16 cellular contexts compared by ENCODE assay signal in genomic region chr2:237894986-237895543, GRCh38. TPM values are rescaled to one million over a fixed set of nuclear protein-coding genes. Genes with fewer than 3 reads are reported as not detected.
DNase-seq lines count a peak whose midpoint lies in the region; ATAC-seq and TF ChIP-seq lines count a peak whose summit lies in the region.
"Had no signal": no experiment of that assay in that cellular context is flagged by ENCODE, and none has a peak within 500 bp of the region (broad histone marks: within the 10 kb centered on the region; RNA-seq: fewer than 3 reads in every experiment).

No MANE protein-coding gene starts in this region.

- no peak for TF ChIP-seq EP300 in esophagus muscularis mucosa (IDR thresholded peaks at IDR 0.05)

- TF ChIP-seq POLR2A in heart left ventricle (IDR thresholded peaks at IDR 0.05) (no peak), esophagus muscularis mucosa (IDR thresholded peaks at IDR 0.05; ENCODE audit: low read depth) (no peak)

- H3K9me3 ChIP-seq in heart left ventricle (no peaks in the 10 kb centered on the region), esophagus muscularis mucosa (no peaks in the 10 kb centered on the region), upper lobe of right lung (no peaks in the 10 kb centered on the region)
- H3K9me3 ChIP-seq: upper lobe of left lung had no signal

- H3K9me3 Mint-ChIP-seq in progenitor cell of endocrine pancreas (ENCODE audit: low read depth): no peaks in the 10 kb centered on the region
- H3K9me3 Mint-ChIP-seq: activated naive CD8-positive, alpha-beta T cell treated with anti-CD3 and anti-CD28 coated beads for 36 hours; activated T-cell treated with anti-CD3 and anti-CD28 coated beads, Interleukin-2, amount 50 U/mL, for 24 hours; neural crest cell had no signal

- H3K4me1 ChIP-seq in heart left ventricle (peaks cover 0 to 79% (median 34%) of the 10 kb centered on the region in 12 donors), esophagus muscularis mucosa (peaks cover 51 to 84% (median 76%) of the 10 kb centered on the region in 4 donors), upper lobe of right lung (peaks cover 12% of the 10 kb centered on the region)

- ATAC-seq in heart left ventricle (no peak), Right ventricle myocardium inferior (no peak), upper lobe of right lung (no peak), HG03442 (IDR thresholded peaks at IDR 0.05; ENCODE audit: unreplicated experiment) (no peak)

- WGBS in heart left ventricle, 4 donors: 86 to 93% (median 89%) methylated on average over 2 to 12 of the region's 12 CpGs
- WGBS in esophagus muscularis mucosa: 84% methylated on average over 9 of the region's 12 CpGs

- H3K36me3 Mint-ChIP-seq in progenitor cell of endocrine pancreas (ENCODE audit: insufficient read depth): peaks cover 15% of the 10 kb centered on the region
- H3K36me3 Mint-ChIP-seq: activated naive CD8-positive, alpha-beta T cell treated with anti-CD3 and anti-CD28 coated beads for 36 hours had no signal

- H3K36me3 ChIP-seq in heart left ventricle (no peaks in the 10 kb centered on the region), esophagus muscularis mucosa (no peaks in the 10 kb centered on the region), upper lobe of right lung (no peaks in the 10 kb centered on the region)
- H3K36me3 ChIP-seq: upper lobe of left lung had no signal

- TF ChIP-seq CTCF in heart left ventricle (IDR thresholded peaks at IDR 0.05) (no peak), esophagus muscularis mucosa (IDR thresholded peaks at IDR 0.05) (no peak), progenitor cell of endocrine pancreas (IDR thresholded peaks at IDR 0.05; ENCODE audit: unreplicated experiment) (no peak), upper lobe of right lung (IDR thresholded peaks at IDR 0.05) (no peak)

- no peak overlapping the region for H3K27ac Mint-ChIP-seq in progenitor cell of endocrine pancreas
- H3K27ac Mint-ChIP-seq: activated naive CD8-positive, alpha-beta T cell treated with anti-CD3 and anti-CD28 coated beads for 36 hours; activated T-cell treated with anti-CD3 and anti-CD28 coated beads, Interleukin-2, amount 50 U/mL, for 24 hours had no signal

- H3K4me3 ChIP-seq in heart left ventricle (no peak overlapping the region), esophagus muscularis mucosa (no peak overlapping the region), upper lobe of right lung (no peak overlapping the region)
- H3K4me3 ChIP-seq: lung, skin epidermis, upper lobe of left lung had no signal

- H3K4me3 Mint-ChIP-seq in progenitor cell of endocrine pancreas (ENCODE audit: low read depth): no peak overlapping the region
- H3K4me3 Mint-ChIP-seq: activated naive CD8-positive, alpha-beta T cell treated with anti-CD3 and anti-CD28 coated beads for 36 hours; activated T-cell treated with anti-CD3 and anti-CD28 coated beads, Interleukin-2, amount 50 U/mL, for 24 hours; neural crest cell had no signal

- H3K27me3 ChIP-seq in heart left ventricle (no peaks in the 10 kb centered on the region), esophagus muscularis mucosa (no peaks in the 10 kb centered on the region), upper lobe of right lung (no peaks in the 10 kb centered on the region)
- H3K27me3 ChIP-seq: upper lobe of left lung had no signal

- H3K27me3 Mint-ChIP-seq in progenitor cell of endocrine pancreas: no peaks in the 10 kb centered on the region
- H3K27me3 Mint-ChIP-seq: activated naive CD8-positive, alpha-beta T cell treated with anti-CD3 and anti-CD28 coated beads for 36 hours; activated T-cell treated with anti-CD3 and anti-CD28 coated beads, Interleukin-2, amount 50 U/mL, for 24 hours had no signal

- DNase-seq in heart left ventricle: peak in 1 of 5 donors; percentile 24
- no peak for DNase-seq in Right ventricle myocardium inferior (ENCODE audit: missing footprints)
- DNase-seq in esophagus muscularis mucosa (ENCODE audit: extremely low spot score): no peak
- peak; percentile 7 for DNase-seq in progenitor cell of endocrine pancreas (ENCODE audit: low spot score, unreplicated experiment)
- peak; percentile 40 for DNase-seq in upper lobe of right lung
- no peak for DNase-seq in NCI-H345 (lab: John Stamatoyannopoulos, UW)
- no peak for DNase-seq in hippocampal formation (lab: John Stamatoyannopoulos, UW)
- DNase-seq: activated CD4-positive, alpha-beta T cell treated with anti-CD3 and anti-CD28 coated beads, Interleukin-2, amount 50 U/mL, for 4 hours; activated naive CD8-positive, alpha-beta T cell treated with anti-CD3 and anti-CD28 coated beads for 36 hours; activated T-cell treated with anti-CD3 and anti-CD28 coated beads, Interleukin-2, amount 50 U/mL, for 24 hours; NCI-H774; upper lobe of left lung had no signal

- H3K27ac ChIP-seq in heart left ventricle (peak overlapping the region; percentile 80 to 99 (median 95)), esophagus muscularis mucosa (replicated peaks in 1 of 4) (peak overlapping the region; percentile 91 to 97 (median 95)), upper lobe of right lung (no peak overlapping the region)

- peaks cover 32% of the 10 kb centered on the region for H3K4me1 Mint-ChIP-seq in progenitor cell of endocrine pancreas (ENCODE audit: low read depth)

- intact Hi-C loops in heart left ventricle (cut with DNase I): no loop called here
- intact Hi-C loops in Right ventricle myocardium inferior (cut with DNase I): no loop called here
- intact Hi-C loops in esophagus muscularis mucosa (cut with DNase I): loop anchor here (5.0 kb wide), 1 partner anchor 33 kb away; no protein-coding TSS in a partner anchor
- intact Hi-C loops in upper lobe of right lung (cut with DNase I): no loop called here

RNA-seq across cellular contexts. Expression of gene RAMP1, which starts 35.6 kb away (rescaled TPM):
- total RNA-seq in heart left ventricle (100 to 1,000 TPM in 7 of 9 donors, 10 to 100 TPM in 2; 36.5 to 490 (median 201) TPM), Right ventricle myocardium inferior (139 TPM), esophagus muscularis mucosa (100 to 1,000 TPM; 172 to 287 (median 231) TPM), progenitor cell of endocrine pancreas (90.1 and 105 TPM in 2 replicates), upper lobe of right lung (11.1 TPM)
- 1,000 to 10,000 TPM in 1 of 2 donors, 100 to 1,000 TPM in 1; 164 to 1,114 TPM for polyA plus RNA-seq in heart left ventricle

Comparison
In these comparisons a context has a peak if more than half of its experiments do, and no peak if none do; other contexts are left out.
1. DNase-seq: peak in progenitor cell of endocrine pancreas (single experiment) and upper lobe of right lung (single experiment); none in Right ventricle myocardium inferior (single experiment), esophagus muscularis mucosa (single experiment), NCI-H345 (single experiment) and hippocampal formation (0 of 2).